Comparison of ENCODE assay signal across 8 cellular contexts in the genomic region with DNA sequence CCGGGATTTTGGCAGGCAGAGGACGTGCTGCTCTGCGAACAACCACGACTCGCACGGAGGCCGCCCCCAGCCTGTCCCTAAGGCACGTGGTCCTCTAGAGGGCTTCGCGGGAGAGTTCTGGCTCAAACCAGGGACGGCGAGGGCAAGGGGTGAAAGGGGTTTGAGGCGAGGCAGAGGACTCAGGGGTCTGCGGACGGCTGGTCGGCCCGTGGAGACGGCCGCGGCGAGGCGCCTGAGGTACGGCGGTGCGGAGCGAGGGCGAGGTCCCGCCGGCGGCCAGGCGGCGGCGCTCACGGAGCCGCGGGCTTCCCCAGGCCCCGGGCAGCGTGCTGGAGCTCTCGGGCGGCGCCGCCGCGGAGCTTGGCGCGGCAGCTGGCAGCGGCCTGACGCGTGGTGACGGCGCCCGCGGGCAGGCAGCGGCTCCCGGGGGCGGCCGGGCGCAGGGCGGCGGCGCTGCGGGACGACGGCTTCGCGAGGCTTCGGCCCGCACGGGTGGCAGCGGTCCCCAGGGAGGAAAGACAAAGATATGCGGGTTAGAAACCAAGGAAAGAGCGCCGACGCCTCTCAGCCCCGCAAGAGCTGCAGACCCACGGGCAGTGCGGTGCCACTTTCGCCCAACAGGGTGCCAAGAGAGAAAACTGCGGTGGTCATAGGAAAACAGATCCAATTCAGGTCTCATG. TPM values are rescaled to one million over a fixed set of nuclear protein-coding genes. Genes with fewer than 3 reads are reported as not detected.
A peak's percentile ranks its signal among the peaks of the same experiment; 100 is the strongest.
DNase-seq lines count a peak whose midpoint lies in the region; ATAC-seq lines count a peak whose summit lies in the region.

No MANE protein-coding gene starts in this region.

- CTCF ChIA-PET in activated CD4-positive, alpha-beta memory T cell treated with anti-CD3 and anti-CD28 coated beads, Interleukin-2, amount 10 ng/mL, durations not matched to agents 7 days and 5 days (lab: Charles Lee), result interaction anchor here (0.6 to 3.5 kb wide), 29 partner anchors 9 to 307 kb away, joined by 3 to 35 read pairs (median 4); a partner anchor contains a TSS

- peak overlapping the region; percentile 33 for H3K4me3 Mint-ChIP-seq in activated CD4-positive, alpha-beta memory T cell treated with anti-CD3 and anti-CD28 coated beads, Interleukin-2, amount 10 ng/mL, durations not matched to agents 7 days and 5 days
- H3K4me3 Mint-ChIP-seq in memory B cell, result peak overlapping the region; percentile 76

- no peaks in the 10 kb centered on the region for H3K9me3 Mint-ChIP-seq in activated CD4-positive, alpha-beta memory T cell treated with anti-CD3 and anti-CD28 coated beads, Interleukin-2, amount 10 ng/mL, durations not matched to agents 7 days and 5 days
- H3K9me3 Mint-ChIP-seq in memory B cell, result no peaks in the 10 kb centered on the region

- H3K27ac Mint-ChIP-seq in activated CD4-positive, alpha-beta memory T cell treated with anti-CD3 and anti-CD28 coated beads, Interleukin-2, amount 10 ng/mL, durations not matched to agents 7 days and 5 days, result no peak overlapping the region
- no peak overlapping the region for H3K27ac Mint-ChIP-seq in memory B cell

- DNase-seq in SIG-M5 treated with dmso at 0.1 percent for 504 hours (lab: John Stamatoyannopoulos, UW; ENCODE audit: unreplicated experiment), result peak; percentile 47
- DNase-seq in SIG-M5 (lab: John Stamatoyannopoulos, UW), result no peak
- peak; percentile 84 for DNase-seq in NCI-H345 (lab: John Stamatoyannopoulos, UW)
- DNase-seq in activated CD4-positive, alpha-beta memory T cell treated with anti-CD3 and anti-CD28 coated beads, Interleukin-2, amount 10 ng/mL, durations not matched to agents 7 days and 5 days, result peak; percentile 73
- peak; percentile 61 for DNase-seq in effector CD4-positive, alpha-beta T cell
- DNase-seq in memory B cell (ENCODE audit: low spot score in 2 of 2), result peak; percentile 72 to 77
- DNase-seq in stimulated activated CD8-positive, alpha-beta memory T cell treated with anti-CD3 and anti-CD28 coated beads, Interleukin-15, amount 100 ng/mL, for 24 hours (ENCODE audit: low read depth), result peak; percentile 56

- POLR2A ChIA-PET in activated CD4-positive, alpha-beta memory T cell treated with anti-CD3 and anti-CD28 coated beads, Interleukin-2, amount 10 ng/mL, durations not matched to agents 7 days and 5 days (lab: Charles Lee), result interaction anchor here (1.0 to 3.5 kb wide), 4 partner anchors 42 to 67 kb away, joined by 3 to 26 read pairs (median 4); a partner anchor contains a TSS

- H3K4me1 Mint-ChIP-seq in activated CD4-positive, alpha-beta memory T cell treated with anti-CD3 and anti-CD28 coated beads, Interleukin-2, amount 10 ng/mL, durations not matched to agents 7 days and 5 days, result peaks cover 6% of the 10 kb centered on the region
- peaks cover 22% of the 10 kb centered on the region for H3K4me1 Mint-ChIP-seq in memory B cell

- H3K36me3 Mint-ChIP-seq in activated CD4-positive, alpha-beta memory T cell treated with anti-CD3 and anti-CD28 coated beads, Interleukin-2, amount 10 ng/mL, durations not matched to agents 7 days and 5 days (ENCODE audit: low read depth), result peaks cover 11% of the 10 kb centered on the region
- H3K36me3 Mint-ChIP-seq in memory B cell, result peaks cover 2% of the 10 kb centered on the region

- ATAC-seq in HG03066 (IDR thresholded peaks at IDR 0.05; ENCODE audit: low read depth, unreplicated experiment), result peak; percentile 94
- ATAC-seq in memory B cell (ENCODE audit: low read depth), result peak; percentile 97

- peaks cover 17% of the 10 kb centered on the region for H3K27me3 Mint-ChIP-seq in activated CD4-positive, alpha-beta memory T cell treated with anti-CD3 and anti-CD28 coated beads, Interleukin-2, amount 10 ng/mL, durations not matched to agents 7 days and 5 days
- peaks cover 5% of the 10 kb centered on the region for H3K27me3 Mint-ChIP-seq in memory B cell

RNA-seq across cellular contexts. Expression of a gene that starts 44.8 kb away (rescaled TPM):
- total RNA-seq in activated CD4-positive, alpha-beta memory T cell treated with anti-CD3 and anti-CD28 coated beads, Interleukin-2, amount 10 ng/mL, durations not matched to agents 7 days and 5 days, result 10 to 100 TPM; 37.2 to 38.0 TPM
